Comparison of ENCODE assay signal across 28 cellular contexts in the genomic region with DNA sequence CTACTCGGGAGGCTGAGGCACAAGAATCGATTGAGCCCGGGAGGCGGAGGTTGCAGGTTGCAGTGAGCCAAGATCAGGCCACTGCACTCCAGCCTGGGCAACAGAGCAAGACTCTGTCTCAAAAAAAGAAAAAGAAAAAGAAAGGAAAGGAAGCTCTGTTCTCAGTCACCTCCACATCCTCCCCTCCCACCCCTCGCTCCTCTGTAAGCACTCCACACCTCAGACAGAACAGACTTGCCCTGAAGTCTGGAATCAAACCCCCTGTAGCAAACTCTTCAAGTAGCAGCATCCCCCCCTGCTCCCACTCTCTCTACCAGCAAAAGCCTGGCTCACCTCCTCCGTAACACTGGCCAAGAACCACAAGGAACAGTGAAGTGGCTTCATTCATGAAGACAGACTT.
"Had no signal": no experiment of that assay in that cellular context is flagged by ENCODE, and none has a peak within 500 bp of the region (broad histone marks: within the 10 kb centered on the region; RNA-seq: fewer than 3 reads in every experiment).

No MANE protein-coding gene starts in this region.

- H3K9me3 Mint-ChIP-seq: activated naive CD4-positive, alpha-beta T cell treated with anti-CD3 and anti-CD28 coated beads, Interleukin-2, amount 50 U/mL, for 24 hours; activated naive CD8-positive, alpha-beta T cell treated with anti-CD3 and anti-CD28 coated beads, Interleukin-2, amount 50 U/mL, for 24 hours; activated T-helper 2 cell treated with anti-CD3 and anti-CD28 coated beads, Interferon-gamma antibody, Interleukin-2, Interleukin-4, amounts not matched to agents 10 μg/mL and 5 μg/mL and 100 μg/mL, durations not matched to agents 14 hours and 24 hours and 36 hours; immature natural killer cell; naive thymus-derived CD8-positive, alpha-beta T cell; stimulated activated naive CD8-positive, alpha-beta T cell treated with anti-CD3 and anti-CD28 coated beads, Interleukin-15, Interleukin-2, amounts not matched to agents 100 ng/mL and 50 ng/mL, for 24 hours had no signal

- H3K4me1 ChIP-seq: colonic mucosa, uterus had no signal

- H3K27ac Mint-ChIP-seq: activated CD4-positive, alpha-beta T cell treated with anti-CD3 and anti-CD28 coated beads for 36 hours; activated CD8-positive, alpha-beta memory T cell treated with anti-CD3 and anti-CD28 coated beads, Interleukin-2, amount 10 ng/mL, durations not matched to agents 7 days and 5 days; activated CD8-positive, alpha-beta T cell treated with anti-CD3 and anti-CD28 coated beads, Interleukin-2, amount 10 ng/mL, durations not matched to agents 7 days and 5 days; activated naive CD4-positive, alpha-beta T cell treated with anti-CD3 and anti-CD28 coated beads, Interleukin-2, amount 50 U/mL, for 24 hours; activated naive CD8-positive, alpha-beta T cell treated with anti-CD3 and anti-CD28 coated beads, Interleukin-2, amount 50 U/mL, for 24 hours; activated T-helper 2 cell treated with anti-CD3 and anti-CD28 coated beads, Interferon-gamma antibody, Interleukin-2, Interleukin-4, amounts not matched to agents 10 μg/mL and 5 μg/mL and 100 μg/mL, durations not matched to agents 14 hours and 24 hours and 36 hours; immature natural killer cell; naive thymus-derived CD8-positive, alpha-beta T cell; stimulated activated naive CD8-positive, alpha-beta T cell treated with anti-CD3 and anti-CD28 coated beads, Interleukin-15, Interleukin-2, amounts not matched to agents 100 ng/mL and 50 ng/mL, for 24 hours; T-helper 17 cell had no signal

- ATAC-seq: activated CD4-positive, alpha-beta T cell treated with anti-CD3 and anti-CD28 coated beads for 36 hours; activated CD8-positive, alpha-beta memory T cell treated with anti-CD3 and anti-CD28 coated beads, Interleukin-2, amount 10 ng/mL, durations not matched to agents 7 days and 5 days; activated CD8-positive, alpha-beta T cell treated with anti-CD3 and anti-CD28 coated beads, Interleukin-2, amount 10 ng/mL, durations not matched to agents 7 days and 5 days; activated naive CD8-positive, alpha-beta T cell treated with anti-CD3 and anti-CD28 coated beads, Interleukin-2, amount 50 U/mL, for 24 hours; body of pancreas; gastroesophageal sphincter; left colon; naive thymus-derived CD8-positive, alpha-beta T cell; right lobe of liver; T-helper 17 cell had no signal

- H3K27me3 ChIP-seq: body of pancreas, colonic mucosa, gastroesophageal sphincter, right lobe of liver, uterus had no signal

- H3K4me3 Mint-ChIP-seq: activated CD4-positive, alpha-beta T cell treated with anti-CD3 and anti-CD28 coated beads for 36 hours; activated CD8-positive, alpha-beta memory T cell treated with anti-CD3 and anti-CD28 coated beads, Interleukin-2, amount 10 ng/mL, durations not matched to agents 7 days and 5 days; activated CD8-positive, alpha-beta T cell treated with anti-CD3 and anti-CD28 coated beads, Interleukin-2, amount 10 ng/mL, durations not matched to agents 7 days and 5 days; activated naive CD4-positive, alpha-beta T cell treated with anti-CD3 and anti-CD28 coated beads, Interleukin-2, amount 50 U/mL, for 24 hours; activated naive CD8-positive, alpha-beta T cell treated with anti-CD3 and anti-CD28 coated beads, Interleukin-2, amount 50 U/mL, for 24 hours; naive thymus-derived CD8-positive, alpha-beta T cell; stimulated activated naive CD8-positive, alpha-beta T cell treated with anti-CD3 and anti-CD28 coated beads, Interleukin-15, Interleukin-2, amounts not matched to agents 100 ng/mL and 50 ng/mL, for 24 hours; T-helper 17 cell had no signal

- H3K27ac ChIP-seq: body of pancreas, colonic mucosa, dorsolateral prefrontal cortex, gastroesophageal sphincter, right lobe of liver, thoracic aorta, uterus had no signal

- H3K36me3 Mint-ChIP-seq: activated CD8-positive, alpha-beta memory T cell treated with anti-CD3 and anti-CD28 coated beads, Interleukin-2, amount 10 ng/mL, durations not matched to agents 7 days and 5 days; activated naive CD4-positive, alpha-beta T cell treated with anti-CD3 and anti-CD28 coated beads, Interleukin-2, amount 50 U/mL, for 24 hours; immature natural killer cell; naive thymus-derived CD8-positive, alpha-beta T cell had no signal

- H3K27me3 Mint-ChIP-seq: activated CD8-positive, alpha-beta memory T cell treated with anti-CD3 and anti-CD28 coated beads, Interleukin-2, amount 10 ng/mL, durations not matched to agents 7 days and 5 days; stimulated activated naive CD8-positive, alpha-beta T cell treated with anti-CD3 and anti-CD28 coated beads, Interleukin-15, Interleukin-2, amounts not matched to agents 100 ng/mL and 50 ng/mL, for 24 hours had no signal

- H3K4me1 Mint-ChIP-seq: activated CD4-positive, alpha-beta T cell treated with anti-CD3 and anti-CD28 coated beads for 36 hours; activated CD8-positive, alpha-beta memory T cell treated with anti-CD3 and anti-CD28 coated beads, Interleukin-2, amount 10 ng/mL, durations not matched to agents 7 days and 5 days; activated naive CD4-positive, alpha-beta T cell treated with anti-CD3 and anti-CD28 coated beads, Interleukin-2, amount 50 U/mL, for 24 hours; activated naive CD8-positive, alpha-beta T cell treated with anti-CD3 and anti-CD28 coated beads, Interleukin-2, amount 50 U/mL, for 24 hours; immature natural killer cell; T-helper 17 cell had no signal

- DNase-seq: activated CD4-positive, alpha-beta T cell treated with anti-CD3 and anti-CD28 coated beads for 36 hours; activated CD4-positive, CD25-positive, alpha-beta regulatory T cell; activated CD8-positive, alpha-beta memory T cell treated with anti-CD3 and anti-CD28 coated beads, Interleukin-2, amount 10 ng/mL, durations not matched to agents 7 days and 5 days; activated CD8-positive, alpha-beta T cell treated with anti-CD3 and anti-CD28 coated beads, Interleukin-2, amount 10 ng/mL, durations not matched to agents 7 days and 5 days; activated naive CD8-positive, alpha-beta T cell treated with anti-CD3 and anti-CD28 coated beads, Interleukin-2, amount 50 U/mL, for 24 hours; activated T-cell treated with anti-CD3 and anti-CD28 coated beads, Interleukin-2, amount 50 U/mL, for 48 hours; body of pancreas; cerebellar nuclear complex; colonic mucosa; dorsolateral prefrontal cortex; effector memory CD4-positive, alpha-beta T cell; head of caudate nucleus; hippocampal formation; immature natural killer cell; kidney; left colon; mesenchymal stem cell; naive thymus-derived CD8-positive, alpha-beta T cell; right lobe of liver; stimulated activated CD4-positive, alpha-beta T cell treated with anti-CD3 and anti-CD28 coated beads, Interleukin-2, amount 100 ng/mL, for 48 hours; T-helper 17 cell; T1000; uterus had no signal

- H3K4me3 ChIP-seq: body of pancreas, colonic mucosa, dorsolateral prefrontal cortex, gastroesophageal sphincter, right lobe of liver, thoracic aorta, uterus had no signal

- H3K9me3 ChIP-seq: body of pancreas, colonic mucosa, gastroesophageal sphincter, right lobe of liver, thoracic aorta, uterus had no signal

- H3K36me3 ChIP-seq: colonic mucosa, gastroesophageal sphincter, right lobe of liver, thoracic aorta, uterus had no signal
